In the genomic region with DNA sequence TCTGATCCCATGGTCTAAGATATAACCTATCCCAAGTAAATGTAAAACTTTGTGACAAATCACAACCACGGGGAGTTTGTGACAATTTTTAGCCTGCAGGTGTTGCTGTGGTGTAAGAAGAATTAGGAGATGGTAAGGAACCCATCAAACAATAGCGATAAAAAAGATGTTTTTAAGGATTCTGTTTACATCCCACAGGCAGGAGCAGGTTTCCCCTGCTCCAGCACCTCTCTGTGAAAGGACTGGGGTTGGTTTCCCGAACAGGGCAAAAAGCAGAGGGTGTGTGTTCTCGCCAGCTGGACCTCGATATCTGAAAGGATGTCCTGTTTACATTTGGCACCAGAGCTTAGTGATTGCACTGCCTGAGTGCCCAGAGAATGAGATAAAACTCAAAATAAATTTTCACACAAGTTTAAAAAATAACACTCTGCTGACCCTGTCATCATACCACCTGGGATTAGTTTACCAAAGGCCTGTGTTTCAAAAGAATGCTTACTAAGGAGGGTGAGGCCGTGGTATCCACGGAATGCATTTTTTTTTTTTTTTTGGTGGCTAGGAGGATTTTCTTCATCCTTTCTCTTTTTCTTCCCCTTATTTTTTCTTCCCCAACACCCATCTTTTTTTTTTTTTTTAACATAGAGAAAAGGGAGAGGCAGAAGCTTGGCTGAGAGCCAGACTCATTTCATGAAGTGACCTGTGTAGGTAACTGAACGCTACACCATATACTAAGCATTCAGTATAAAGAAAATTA, we compare ENCODE assay signal across 11 cellular contexts.
A peak's percentile ranks its signal among the peaks of the same experiment; 100 is the strongest.
DNase-seq lines count a peak whose midpoint lies in the region; ATAC-seq and TF ChIP-seq lines count a peak whose summit lies in the region.
"Had no signal": no experiment of that assay in that cellular context is flagged by ENCODE, and none has a peak within 500 bp of the region (broad histone marks: within the 10 kb centered on the region; RNA-seq: fewer than 3 reads in every experiment).

No MANE protein-coding gene starts in this region.

- ATAC-seq in HG02678 (IDR thresholded peaks at IDR 0.05; ENCODE audit: unreplicated experiment) = no peak
- ATAC-seq in HG03457 (IDR thresholded peaks at IDR 0.05; ENCODE audit: unreplicated experiment) = no peak
- ATAC-seq: activated CD8-positive, alpha-beta T cell treated with anti-CD3 and anti-CD28 coated beads, Interleukin-2, amount 10 ng/mL, durations not matched to agents 7 days and 5 days had no signal

- H3K79me1 ChIP-seq in mesendoderm (ENCODE audit: low read length) = no peaks in the 10 kb centered on the region

- no peaks in the 10 kb centered on the region for H3K36me3 ChIP-seq in endocrine pancreas (ENCODE audit: control insufficient read depth, insufficient read depth, low read length)
- no peaks in the 10 kb centered on the region for H3K36me3 ChIP-seq in mesendoderm (ENCODE audit: control insufficient read depth, insufficient read depth, low read length)
- H3K36me3 ChIP-seq: thyroid gland had no signal

- no peak overlapping the region for H3K4me3 ChIP-seq in AG10803 (ENCODE audit: low read length)
- peak overlapping the region; percentile 64 for H3K4me3 ChIP-seq in endocrine pancreas (ENCODE audit: control insufficient read depth, insufficient read depth, low read length)
- no peak overlapping the region for H3K4me3 ChIP-seq in mesendoderm (ENCODE audit: low read length)
- H3K4me3 ChIP-seq: thyroid gland had no signal

- H3K27ac ChIP-seq in mesendoderm (ENCODE audit: low read depth, low read length) = peak overlapping the region; percentile 64

- H3K9ac ChIP-seq in endocrine pancreas (ENCODE audit: control insufficient read depth, insufficient read depth, low read length) (peak overlapping the region; percentile 54), mesendoderm (ENCODE audit: low read length) (no peak overlapping the region)

- no peaks in the 10 kb centered on the region for H3K79me2 ChIP-seq in mesendoderm (ENCODE audit: control insufficient read depth, insufficient read depth, low read length)

- no peak overlapping the region for H3K18ac ChIP-seq in mesendoderm (ENCODE audit: low read length)

- H4K5ac ChIP-seq in mesendoderm (ENCODE audit: low read length) = no peak overlapping the region

- H2BK5ac ChIP-seq in mesendoderm (ENCODE audit: low read length) = no peak overlapping the region

- H3K23ac ChIP-seq in mesendoderm (ENCODE audit: low read length) = no peak overlapping the region

- no peaks in the 10 kb centered on the region for H3K9me3 ChIP-seq in endocrine pancreas (ENCODE audit: control insufficient read depth, low read length)
- H3K9me3 ChIP-seq: thyroid gland had no signal

- peak; percentile 66 for DNase-seq in AG10803 (ENCODE audit: low read depth)
- peak; percentile 51 for DNase-seq in M059J (ENCODE audit: low read depth)
- DNase-seq in mesendoderm = peak; percentile 71
- DNase-seq in SKM-1 treated with dmso at 0.1 percent for 144 hours (lab: John Stamatoyannopoulos, UW; ENCODE audit: unreplicated experiment) = no peak
- no peak for DNase-seq in activated CD4-positive, CD25-positive, alpha-beta regulatory T cell treated with anti-CD3 and anti-CD28 coated beads, Interleukin-2, amount 50 U/mL, for 72 hours
- DNase-seq: activated CD8-positive, alpha-beta T cell treated with anti-CD3 and anti-CD28 coated beads, Interleukin-2, amount 10 ng/mL, durations not matched to agents 7 days and 5 days; NCI-H2227 treated with DMSO at 0.1 percent for 48 hours had no signal

- H3K27me3 ChIP-seq in endocrine pancreas (ENCODE audit: control insufficient read depth, insufficient read depth, low read length) = no peaks in the 10 kb centered on the region
- no peaks in the 10 kb centered on the region for H3K27me3 ChIP-seq in mesendoderm (ENCODE audit: insufficient read depth, low read length, poor library complexity)
- H3K27me3 ChIP-seq: thyroid gland had no signal

- peak overlapping the region; percentile 16 for H3K4ac ChIP-seq in mesendoderm (ENCODE audit: low read depth, low read length)

- H2AK5ac ChIP-seq in mesendoderm (ENCODE audit: low read length) = no peak overlapping the region

- no peak overlapping the region for H4K8ac ChIP-seq in mesendoderm (ENCODE audit: low read depth, low read length)

- no CpG with 5 or more reads among the region's 8 CpGs for WGBS in mesendoderm (ENCODE audit: extremely low coverage, insufficient coverage, low lambda C conversion rate)

- TF ChIP-seq CTCF in AG10803 (conservative IDR thresholded peaks at IDR 0.05; ENCODE audit: low read length) = 0 out of 2 replicates have a peak, but pooled peaks have one; percentile 6

- H2BK120ac ChIP-seq in mesendoderm (ENCODE audit: low read depth, low read length) = peak overlapping the region; percentile 45

- H2BK15ac ChIP-seq in mesendoderm (replicated peaks; ENCODE audit: low read depth) = no peak overlapping the region

- H3K4me2 ChIP-seq in mesendoderm (ENCODE audit: low read length) = no peak overlapping the region

- H3K4me1 ChIP-seq in endocrine pancreas (ENCODE audit: control insufficient read depth, insufficient read depth, low read length) (peaks cover 23% of the 10 kb centered on the region), mesendoderm (ENCODE audit: control insufficient read depth, low read depth, low read length) (no peaks in the 10 kb centered on the region)

- no peak overlapping the region for H3K56ac ChIP-seq in mesendoderm (ENCODE audit: low read length)

Comparison
In these comparisons a context has a peak if more than half of its experiments do, and no peak if none do; other contexts are left out.
1. DNase-seq: peak in AG10803 (single experiment), M059J (single experiment) and mesendoderm (single experiment); none in SKM-1 treated with dmso at 0.1 percent for 144 hours (single experiment) and activated CD4-positive, CD25-positive, alpha-beta regulatory T cell treated with anti-CD3 and anti-CD28 coated beads, Interleukin-2, amount 50 U/mL, for 72 hours (single experiment).